In genomic region chr1:237042892-237043576, GRCh38 we compare ENCODE assay signal across 9 cellular contexts.
DNase-seq lines count a peak whose midpoint lies in the region; ATAC-seq lines count a peak whose summit lies in the region.
"Had no signal": no experiment of that assay in that cellular context is flagged by ENCODE, and none has a peak within 500 bp of the region (broad histone marks: within the 10 kb centered on the region; RNA-seq: fewer than 3 reads in every experiment).

No MANE protein-coding gene starts in this region.

- ATAC-seq in stimulated activated memory B cell treated with anti-CD40 and anti-IgM and Interleukin-4, amounts not matched to agents 10 μg/mL and 1 μg/mL and 100 μg/mL, for 72 hours = peak; percentile 31
- no peak for ATAC-seq in GM21825 (IDR thresholded peaks at IDR 0.05; ENCODE audit: unreplicated experiment)
- ATAC-seq in HG02885 (IDR thresholded peaks at IDR 0.05; ENCODE audit: poor library complexity, unreplicated experiment) = no peak

- peak overlapping the region; percentile 44 for H3K27ac ChIP-seq in caudate nucleus (ENCODE audit: low read depth, low read length)
- H3K27ac ChIP-seq: 22Rv1 had no signal

- H3K27me3 Mint-ChIP-seq in stimulated activated memory B cell treated with anti-CD40 and anti-IgM and Interleukin-4, amounts not matched to agents 10 μg/mL and 1 μg/mL and 100 μg/mL, for 72 hours = peaks cover 25% of the 10 kb centered on the region

- DNase-seq in DMS 273 (lab: John Stamatoyannopoulos, UW; ENCODE audit: unreplicated experiment) (peak; percentile 73), DMS 273 treated with DMSO at 0.1 percent for 48 hours (lab: John Stamatoyannopoulos, UW) (no peak), caudate nucleus (lab: John Stamatoyannopoulos, UW) (peak in 36 of 61 donors; percentile 9 to 64 (median 32)), iris pigment epithelial cell (ENCODE audit: low read depth) (peak; percentile 5), medulla oblongata (ENCODE audit: extremely low spot score) (no peak)

- H3K9me3 Mint-ChIP-seq in stimulated activated memory B cell treated with anti-CD40 and anti-IgM and Interleukin-4, amounts not matched to agents 10 μg/mL and 1 μg/mL and 100 μg/mL, for 72 hours = peaks cover 2% of the 10 kb centered on the region

- H3K36me3 Mint-ChIP-seq in stimulated activated memory B cell treated with anti-CD40 and anti-IgM and Interleukin-4, amounts not matched to agents 10 μg/mL and 1 μg/mL and 100 μg/mL, for 72 hours = no peaks in the 10 kb centered on the region

- no peak overlapping the region for H3K27ac Mint-ChIP-seq in stimulated activated memory B cell treated with anti-CD40 and anti-IgM and Interleukin-4, amounts not matched to agents 10 μg/mL and 1 μg/mL and 100 μg/mL, for 72 hours

- H3K4me1 Mint-ChIP-seq in stimulated activated memory B cell treated with anti-CD40 and anti-IgM and Interleukin-4, amounts not matched to agents 10 μg/mL and 1 μg/mL and 100 μg/mL, for 72 hours = no peaks in the 10 kb centered on the region

- peak overlapping the region; percentile 13 for H3K4me3 Mint-ChIP-seq in stimulated activated memory B cell treated with anti-CD40 and anti-IgM and Interleukin-4, amounts not matched to agents 10 μg/mL and 1 μg/mL and 100 μg/mL, for 72 hours

Comparison
In these comparisons a context has a peak if more than half of its experiments do, and no peak if none do; other contexts are left out.
1. DNase-seq: peak in DMS 273 (single experiment), caudate nucleus (36 of 61) and iris pigment epithelial cell (single experiment); none in DMS 273 treated with DMSO at 0.1 percent for 48 hours (single experiment) and medulla oblongata (single experiment).